Comparison of ENCODE assay signal across 29 cellular contexts in genomic region chr6:2007165-2007564, GRCh38.
"Had no signal": no experiment of that assay in that cellular context is flagged by ENCODE, and none has a peak within 500 bp of the region (broad histone marks: within the 10 kb centered on the region; RNA-seq: fewer than 3 reads in every experiment).

No MANE protein-coding gene starts in this region.

- H3K4me2 ChIP-seq: neural progenitor cell, smooth muscle cell had no signal

- H3K27me3 ChIP-seq: gastroesophageal sphincter, neural progenitor cell, suprapubic skin, tibial artery had no signal

- H3K27ac ChIP-seq: epithelial cell of prostate, gastroesophageal sphincter, lower lobe of right lung, neural progenitor cell, parathyroid adenoma, psoas muscle, suprapubic skin, tibial artery had no signal

- H3K9ac ChIP-seq: neural progenitor cell, parathyroid adenoma had no signal

- H3K79me2 ChIP-seq: parathyroid adenoma had no signal

- FAIRE-seq: colon, endometrium, kidney had no signal

- DNase-seq: activated CD4-positive, alpha-beta T cell treated with anti-CD3 and anti-CD28 coated beads for 36 hours; activated CD4-positive, CD25-positive, alpha-beta regulatory T cell; activated naive CD4-positive, alpha-beta T cell; activated T-cell treated with anti-CD3 and anti-CD28 coated beads for 4 hours; activated T-cell treated with anti-CD3 and anti-CD28 coated beads, Interleukin-2, amount 50 U/mL, for 72 hours; anterior cingulate cortex; dermis blood vessel endothelial cell; effector CD4-positive, alpha-beta T cell; hippocampal formation; kidney; lower lobe of right lung; mesenchymal stem cell; natural killer cell; occipital lobe; psoas muscle; stimulated activated CD4-positive, alpha-beta T cell treated with anti-CD3 and anti-CD28 coated beads, Interleukin-15, amount 100 ng/mL, for 24 hours; stimulated activated CD4-positive, alpha-beta T cell treated with anti-CD3 and anti-CD28 coated beads, Interleukin-2, amount 100 ng/mL, for 24 hours; stimulated activated naive CD4-positive, alpha-beta T cell; T-helper 1 cell; tibial artery had no signal

- H3K4me1 ChIP-seq: gastroesophageal sphincter, lower lobe of right lung, neural progenitor cell, parathyroid adenoma, psoas muscle, suprapubic skin, tibial artery had no signal

- ATAC-seq: activated CD4-positive, alpha-beta T cell treated with anti-CD3 and anti-CD28 coated beads for 36 hours; activated naive CD4-positive, alpha-beta T cell treated with anti-CD3 and anti-CD28 coated beads, Interleukin-2, amount 50 U/mL, for 72 hours; activated T-cell treated with anti-CD3 and anti-CD28 coated beads, Interleukin-2, amount 50 U/mL, for 72 hours; gastroesophageal sphincter; lower lobe of right lung; natural killer cell; psoas muscle had no signal

- H3K9me3 ChIP-seq: lower lobe of right lung, suprapubic skin, tibial artery had no signal

- H3K36me3 ChIP-seq: gastroesophageal sphincter, lower lobe of right lung, neural progenitor cell, suprapubic skin had no signal

- H2AFZ ChIP-seq: neural progenitor cell, parathyroid adenoma had no signal

- H3K4me3 ChIP-seq: gastroesophageal sphincter, lower lobe of right lung, neural progenitor cell, psoas muscle, smooth muscle cell, suprapubic skin, tibial artery had no signal
